Comparison of ENCODE assay signal across 1 cellular context in genomic region chr6:167013946-167014345, GRCh38.
A peak's percentile ranks its signal among the peaks of the same experiment; 100 is the strongest.
TF ChIP-seq lines count a peak whose summit lies in the region.

No MANE protein-coding gene starts in this region.

TF ChIP-seq in K562, 482 proteins besides CTCF, POLR2A, EP300 and RAD21:
- TF ChIP-seq CREB3L1 (IDR thresholded peaks at IDR 0.05; ENCODE audit: borderline replicate concordance, low read depth), result no peak
- no peak for TF ChIP-seq BCOR (IDR thresholded peaks at IDR 0.05)
- TF ChIP-seq ZNF277 (CRISPR knock-in tag; IDR thresholded peaks at IDR 0.05; ENCODE audit: borderline replicate concordance), result peak; percentile 85; the same call in 1 of the 2 replicates
- TF ChIP-seq SMAD3 (CRISPR knock-in tag; conservative IDR thresholded peaks at IDR 0.05), result no peak
- TF ChIP-seq MAFF (IDR thresholded peaks at IDR 0.05; ENCODE audit: low read length), result no peak
- no peak for TF ChIP-seq ZBTB5 (IDR thresholded peaks at IDR 0.05)
- no peak for TF ChIP-seq IRF1 (CRISPR knock-in tag; IDR thresholded peaks at IDR 0.05; ENCODE audit: borderline replicate concordance)
- no peak for TF ChIP-seq ARHGAP35 (IDR thresholded peaks at IDR 0.05; ENCODE audit: partially characterized antibody)
- peak; percentile 54 for TF ChIP-seq NFIX (CRISPR knock-in tag; IDR thresholded peaks at IDR 0.05; ENCODE audit: low read depth)
- no peak for TF ChIP-seq ZNF24 (IDR thresholded peaks at IDR 0.05)
- TF ChIP-seq ZNF449 (CRISPR knock-in tag; IDR thresholded peaks at IDR 0.05), result 0 out of 2 replicates have a peak, but pooled peaks have one; percentile 31
- TF ChIP-seq ZNF165 (CRISPR knock-in tag; IDR thresholded peaks at IDR 0.05; ENCODE audit: borderline replicate concordance), result no peak
